ENCODE assay signal across 12 cellular contexts in the genomic region with DNA sequence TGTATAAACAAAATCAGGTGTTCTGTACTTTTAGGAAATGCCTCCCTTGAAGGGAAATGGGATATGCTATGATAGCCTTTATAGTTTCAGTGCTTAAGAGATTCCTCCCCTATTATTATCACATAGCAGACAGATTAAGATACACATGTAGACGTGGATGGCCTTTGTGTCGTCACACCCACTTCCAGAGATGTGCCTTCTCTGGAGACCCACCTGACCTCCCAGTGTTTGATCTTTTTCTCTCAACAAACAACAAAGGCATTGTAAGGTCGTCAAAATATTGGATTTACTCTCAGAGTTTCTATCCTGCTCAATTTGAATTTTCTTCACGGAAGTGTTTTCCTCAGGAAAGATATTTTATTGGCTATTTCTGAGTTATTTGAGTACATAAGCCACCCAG. TPM values are rescaled to one million over a fixed set of nuclear protein-coding genes. Genes with fewer than 3 reads are reported as not detected.
DNase-seq lines count a peak whose midpoint lies in the region; ATAC-seq, FAIRE-seq and TF ChIP-seq lines count a peak whose summit lies in the region.
"Had no signal": no experiment of that assay in that cellular context is flagged by ENCODE, and none has a peak within 500 bp of the region (broad histone marks: within the 10 kb centered on the region; RNA-seq: fewer than 3 reads in every experiment).

No MANE protein-coding gene starts in this region.

- H3K4me1 Mint-ChIP-seq in CD4-positive, alpha-beta T cell (ENCODE audit: low read depth), result peaks cover 76% of the 10 kb centered on the region
- H3K4me1 Mint-ChIP-seq in IgD-negative memory B cell, result peaks cover 34 to 42% (median 35%) of the 10 kb centered on the region in 3 donors
- H3K4me1 Mint-ChIP-seq in activated CD8-positive, alpha-beta T cell treated with anti-CD3 and anti-CD28 coated beads for 36 hours (ENCODE audit: low read depth), result peaks cover 51% of the 10 kb centered on the region

- no peak for DNase-seq in CD4-positive, alpha-beta T cell
- DNase-seq in activated CD8-positive, alpha-beta T cell treated with anti-CD3 and anti-CD28 coated beads for 36 hours, result no peak
- no peak for DNase-seq in mucosa of descending colon
- no peak for DNase-seq in DMS 273 treated with DMSO at 0.1 percent for 48 hours (lab: John Stamatoyannopoulos, UW)
- DNase-seq in frontal cortex (ENCODE audit: low spot score in 2 of 2), result no peak
- DNase-seq: NCI-H1092, NCI-H526, Right ventricle myocardium superior had no signal

- H3K27me3 Mint-ChIP-seq in CD4-positive, alpha-beta T cell, result no peaks in the 10 kb centered on the region
- H3K27me3 Mint-ChIP-seq in IgD-negative memory B cell, result no peaks in the 10 kb centered on the region
- no peaks in the 10 kb centered on the region for H3K27me3 Mint-ChIP-seq in activated CD8-positive, alpha-beta T cell treated with anti-CD3 and anti-CD28 coated beads for 36 hours
- H3K27me3 Mint-ChIP-seq: dendritic cell treated with granulocyte-macrophage colony-stimulating factor and Interleukin-4, amounts not matched to agents 40 ng/mL and 50 ng/mL, for 4 days had no signal

- peaks cover 16% of the 10 kb centered on the region for H3K36me3 Mint-ChIP-seq in CD4-positive, alpha-beta T cell (ENCODE audit: low read depth)
- peaks cover 8% of the 10 kb centered on the region for H3K36me3 Mint-ChIP-seq in IgD-negative memory B cell
- peaks cover 3% of the 10 kb centered on the region for H3K36me3 Mint-ChIP-seq in activated CD8-positive, alpha-beta T cell treated with anti-CD3 and anti-CD28 coated beads for 36 hours (ENCODE audit: low read depth)

- peaks cover 7% of the 10 kb centered on the region for H3K4me1 ChIP-seq in mucosa of descending colon (ENCODE audit: low read depth)

- peak overlapping the region; percentile 64 for H3K4me3 Mint-ChIP-seq in CD4-positive, alpha-beta T cell
- peak overlapping the region; percentile 83 to 95 (median 94) for H3K4me3 Mint-ChIP-seq in IgD-negative memory B cell
- H3K4me3 Mint-ChIP-seq in activated CD8-positive, alpha-beta T cell treated with anti-CD3 and anti-CD28 coated beads for 36 hours, result peak overlapping the region; percentile 66
- H3K4me3 Mint-ChIP-seq: dendritic cell treated with granulocyte-macrophage colony-stimulating factor and Interleukin-4, amounts not matched to agents 40 ng/mL and 50 ng/mL, for 4 days had no signal

- no peaks in the 10 kb centered on the region for H3K9me3 Mint-ChIP-seq in CD4-positive, alpha-beta T cell
- H3K9me3 Mint-ChIP-seq in IgD-negative memory B cell, result peaks cover 6 to 8% (median 6%) of the 10 kb centered on the region in 3 donors
- H3K9me3 Mint-ChIP-seq in activated CD8-positive, alpha-beta T cell treated with anti-CD3 and anti-CD28 coated beads for 36 hours, result peaks cover 10% of the 10 kb centered on the region

- no peaks in the 10 kb centered on the region for H3K27me3 ChIP-seq in CD4-positive, alpha-beta T cell (ENCODE audit: control insufficient read depth, insufficient read depth, low read length)

- intact Hi-C loops in CD4-positive, alpha-beta T cell (cut with DNase I, micrococcal nuclease), result loop anchor here in 1 of 2 experiments (1.0 to 10.0 kb wide), 3 partner anchors 25 to 52 kb away; no protein-coding TSS in a partner anchor
- intact Hi-C loops in activated CD8-positive, alpha-beta T cell treated with anti-CD3 and anti-CD28 coated beads for 36 hours (cut with micrococcal nuclease), result no loop called here
- intact Hi-C loops in mucosa of descending colon (cut with DNase I, micrococcal nuclease), result no loop called here

- H3K9me3 ChIP-seq in CD4-positive, alpha-beta T cell (ENCODE audit: control insufficient read depth, low read length), result no peaks in the 10 kb centered on the region
- H3K9me3 ChIP-seq in mucosa of descending colon, result no peaks in the 10 kb centered on the region

- no peaks in the 10 kb centered on the region for H3K36me3 ChIP-seq in mucosa of descending colon (ENCODE audit: low read depth)

- FAIRE-seq in frontal cortex (lab: Jason Lieb, UNC), result no peak

- peak overlapping the region; percentile 85 for H3K27ac Mint-ChIP-seq in CD4-positive, alpha-beta T cell
- H3K27ac Mint-ChIP-seq in IgD-negative memory B cell, result peak overlapping the region; percentile 23 to 96 (median 71)
- H3K27ac Mint-ChIP-seq in activated CD8-positive, alpha-beta T cell treated with anti-CD3 and anti-CD28 coated beads for 36 hours, result peak overlapping the region; percentile 90

- ATAC-seq in CD4-positive, alpha-beta T cell (ENCODE audit: poor library complexity), result peak; percentile 14
- no peak for ATAC-seq in activated CD8-positive, alpha-beta T cell treated with anti-CD3 and anti-CD28 coated beads for 36 hours
- ATAC-seq in mucosa of descending colon (peak; percentile 13), GM21447 (IDR thresholded peaks at IDR 0.05; ENCODE audit: unreplicated experiment) (no peak), HG03175 (IDR thresholded peaks at IDR 0.05; ENCODE audit: unreplicated experiment) (no peak)

- CTCF ChIA-PET in CD4-positive, alpha-beta T cell (lab: Charles Lee), result interaction anchor here (0.5 to 3.2 kb wide), 2 partner anchors 25 to 62 kb away, joined by 3 to 15 read pairs; partner anchors contain the start of gene C1GALT1
- CTCF ChIA-PET in activated CD8-positive, alpha-beta T cell treated with anti-CD3 and anti-CD28 coated beads for 36 hours (lab: Charles Lee), result interaction anchor here (1.1 kb wide), 1 partner anchor 53 kb away, joined by 3 read pairs; no protein-coding TSS in a partner anchor

- H3K4me3 ChIP-seq in mucosa of descending colon, result no peak overlapping the region

- TF ChIP-seq CTCF in CD4-positive, alpha-beta T cell (IDR thresholded peaks at IDR 0.05), result no peak
- TF ChIP-seq CTCF in activated CD8-positive, alpha-beta T cell treated with anti-CD3 and anti-CD28 coated beads for 36 hours (IDR thresholded peaks at IDR 0.05), result no peak
- TF ChIP-seq CTCF in mucosa of descending colon (IDR thresholded peaks at IDR 0.05), result no peak

- POLR2A ChIA-PET in CD4-positive, alpha-beta T cell (lab: Charles Lee), result interaction anchor here (0.6 to 5.4 kb wide), 11 partner anchors 9 to 811 kb away, joined by 3 to 119 read pairs (median 6); partner anchors contain the start of genes C1GALT1 and UMAD1
- POLR2A ChIA-PET in activated CD8-positive, alpha-beta T cell treated with anti-CD3 and anti-CD28 coated beads for 36 hours (lab: Charles Lee), result interaction anchor here (0.7 to 1.8 kb wide), 2 partner anchors 25 to 679 kb away, joined by 3 to 5 read pairs; partner anchors contain the start of gene C1GALT1

- peak overlapping the region; percentile 50 for H3K27ac ChIP-seq in CD4-positive, alpha-beta T cell (ENCODE audit: low read depth, low read length)

RNA-seq across cellular contexts. Expression of gene C1GALT1, which starts 25.7 kb away (rescaled TPM):
- 10 to 100 TPM; 49.4 to 51.9 TPM for total RNA-seq in CD4-positive, alpha-beta T cell
- polyA plus RNA-seq in IgD-negative memory B cell, result 69.5 TPM
- total RNA-seq in activated CD8-positive, alpha-beta T cell treated with anti-CD3 and anti-CD28 coated beads for 36 hours, result 10 to 100 TPM; 39.0 to 39.5 TPM
- total RNA-seq in mucosa of descending colon (10 to 100 TPM; 23.3 to 38.9 (median 30.1) TPM), frontal cortex (33.4 TPM)

Comparison
In these comparisons a context has a peak if more than half of its experiments do, and no peak if none do; other contexts are left out.
1. ATAC-seq: peak in CD4-positive, alpha-beta T cell (single experiment) and mucosa of descending colon (single experiment); none in activated CD8-positive, alpha-beta T cell treated with anti-CD3 and anti-CD28 coated beads for 36 hours (single experiment), GM21447 (single experiment) and HG03175 (single experiment).
2. Peak in every context shown above with its lines, with median percentiles within 50 percentile points of each other: H3K27ac Mint-ChIP-seq and H3K4me3 Mint-ChIP-seq.